1 cellular context compared by ENCODE assay signal in genomic region chr1:45924736-45925135, GRCh38.
A peak's percentile ranks its signal among the peaks of the same experiment; 100 is the strongest.
TF ChIP-seq lines count a peak whose summit lies in the region.

No MANE protein-coding gene starts in this region.

TF ChIP-seq in K562, 482 proteins besides CTCF, POLR2A, EP300 and RAD21 (continued from another document):
- TF ChIP-seq ZNF57 (CRISPR knock-in tag; IDR thresholded peaks at IDR 0.05) (no peak), ZNF431 (CRISPR knock-in tag; IDR thresholded peaks at IDR 0.05) (no peak), C11orf30 (IDR thresholded peaks at IDR 0.05; ENCODE audit: low read depth) (no peak), ZNF436 (CRISPR knock-in tag; IDR thresholded peaks at IDR 0.05) (no peak), ZNF592 (IDR thresholded peaks at IDR 0.05) (no peak), KLF13 (tag; IDR thresholded peaks at IDR 0.05; ENCODE audit: borderline replicate concordance, low read depth) (no peak), CEBPG (CRISPR knock-in tag; IDR thresholded peaks at IDR 0.05) (peak; percentile 44; the same call in 1 of the 2 replicates), CEBPG (tag; conservative IDR thresholded peaks at IDR 0.05 in 1 of 2, IDR thresholded peaks at IDR 0.05 in 1 of 2) (peak; percentile 26 to 72; a peak in 3 of 4 replicates), HMBOX1 (IDR thresholded peaks at IDR 0.05) (peak; percentile 82), ZNF121 (CRISPR knock-in tag; conservative IDR thresholded peaks at IDR 0.05) (no peak), BRD9 (IDR thresholded peaks at IDR 0.05; ENCODE audit: low read depth, partially characterized antibody) (no peak), ELF1 (tag; IDR thresholded peaks at IDR 0.05) (no peak), BMI1 (IDR thresholded peaks at IDR 0.05; ENCODE audit: low read length) (no peak), ZNF407 (IDR thresholded peaks at IDR 0.05; ENCODE audit: low read depth) (no peak), CEBPB (tag; IDR thresholded peaks at IDR 0.05) (peak; percentile 39; the same call in 1 of the 2 replicates), IFI16 (CRISPR knock-in tag; IDR thresholded peaks at IDR 0.05) (no peak), SIN3B (IDR thresholded peaks at IDR 0.05; ENCODE audit: low read depth) (no peak), SIRT6 (IDR thresholded peaks at IDR 0.05; ENCODE audit: low read depth, low read length) (no peak), MEF2D (tag; conservative IDR thresholded peaks at IDR 0.05; ENCODE audit: low read depth) (0 out of 2 replicates have a peak, but pooled peaks have one; percentile 21), CBFA2T3 (IDR thresholded peaks at IDR 0.05) (no peak), TCFL5 (CRISPR knock-in tag; conservative IDR thresholded peaks at IDR 0.05) (no peak), HMG20A (CRISPR knock-in tag; conservative IDR thresholded peaks at IDR 0.05) (no peak), MYC (IDR thresholded peaks at IDR 0.05; ENCODE audit: low read depth, low read length) (no peak), MYC (CRISPR knock-in tag; IDR thresholded peaks at IDR 0.05; ENCODE audit: borderline replicate concordance, low read depth) (no peak), HBP1 (CRISPR knock-in tag; IDR thresholded peaks at IDR 0.05) (no peak)
